ENCODE assay signal across 1 cellular context in the genomic region with DNA sequence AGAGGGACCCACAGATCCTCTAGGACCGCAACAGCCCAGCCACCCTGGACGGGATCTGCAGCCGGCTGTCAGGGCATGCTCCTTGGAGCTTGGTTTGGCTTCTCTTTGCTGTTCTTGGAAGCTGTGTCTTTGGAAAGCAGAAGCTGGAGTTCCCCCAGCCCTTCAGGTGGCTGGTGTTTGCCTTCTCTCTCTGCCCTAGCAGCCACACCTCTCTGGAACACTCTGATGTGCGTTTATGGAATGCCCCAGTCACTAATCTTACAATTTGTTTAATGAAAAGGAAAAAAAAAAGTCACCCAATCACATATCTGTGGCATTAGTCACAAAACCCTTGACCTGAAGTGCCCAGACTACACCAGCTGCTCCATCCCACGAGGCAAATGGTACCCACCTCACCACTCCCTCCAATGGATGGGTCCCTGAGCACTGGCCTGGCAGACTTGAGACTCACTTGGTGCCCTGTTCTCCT.
TF ChIP-seq lines count a peak whose summit lies in the region.

No MANE protein-coding gene starts in this region.

TF ChIP-seq in K562, 482 proteins besides CTCF, POLR2A, EP300 and RAD21 (continued from another document):
- TF ChIP-seq, protein P1, sequence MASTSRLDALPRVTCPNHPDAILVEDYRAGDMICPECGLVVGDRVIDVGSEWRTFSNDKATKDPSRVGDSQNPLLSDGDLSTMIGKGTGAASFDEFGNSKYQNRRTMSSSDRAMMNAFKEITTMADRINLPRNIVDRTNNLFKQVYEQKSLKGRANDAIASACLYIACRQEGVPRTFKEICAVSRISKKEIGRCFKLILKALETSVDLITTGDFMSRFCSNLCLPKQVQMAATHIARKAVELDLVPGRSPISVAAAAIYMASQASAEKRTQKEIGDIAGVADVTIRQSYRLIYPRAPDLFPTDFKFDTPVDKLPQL (IDR thresholded peaks at IDR 0.05; ENCODE audit: extremely low read depth, insufficient read length) = no peak
- TF ChIP-seq, protein P2, sequence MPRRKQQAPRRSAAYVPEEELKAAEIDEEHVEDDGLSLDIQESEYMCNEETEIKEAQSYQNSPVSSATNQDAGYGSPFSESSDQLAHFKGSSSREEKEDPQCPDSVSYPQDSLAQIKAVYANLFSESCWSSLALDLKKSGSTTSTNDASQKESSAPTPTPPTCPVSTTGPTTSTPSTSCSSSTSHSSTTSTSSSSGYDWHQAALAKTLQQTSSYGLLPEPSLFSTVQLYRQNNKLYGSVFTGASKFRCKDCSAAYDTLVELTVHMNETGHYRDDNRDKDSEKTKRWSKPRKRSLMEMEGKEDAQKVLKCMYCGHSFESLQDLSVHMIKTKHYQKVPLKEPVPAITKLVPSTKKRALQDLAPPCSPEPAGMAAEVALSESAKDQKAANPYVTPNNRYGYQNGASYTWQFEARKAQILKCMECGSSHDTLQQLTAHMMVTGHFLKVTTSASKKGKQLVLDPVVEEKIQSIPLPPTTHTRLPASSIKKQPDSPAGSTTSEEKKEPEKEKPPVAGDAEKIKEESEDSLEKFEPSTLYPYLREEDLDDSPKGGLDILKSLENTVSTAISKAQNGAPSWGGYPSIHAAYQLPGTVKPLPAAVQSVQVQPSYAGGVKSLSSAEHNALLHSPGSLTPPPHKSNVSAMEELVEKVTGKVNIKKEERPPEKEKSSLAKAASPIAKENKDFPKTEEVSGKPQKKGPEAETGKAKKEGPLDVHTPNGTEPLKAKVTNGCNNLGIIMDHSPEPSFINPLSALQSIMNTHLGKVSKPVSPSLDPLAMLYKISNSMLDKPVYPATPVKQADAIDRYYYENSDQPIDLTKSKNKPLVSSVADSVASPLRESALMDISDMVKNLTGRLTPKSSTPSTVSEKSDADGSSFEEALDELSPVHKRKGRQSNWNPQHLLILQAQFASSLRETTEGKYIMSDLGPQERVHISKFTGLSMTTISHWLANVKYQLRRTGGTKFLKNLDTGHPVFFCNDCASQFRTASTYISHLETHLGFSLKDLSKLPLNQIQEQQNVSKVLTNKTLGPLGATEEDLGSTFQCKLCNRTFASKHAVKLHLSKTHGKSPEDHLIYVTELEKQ (CRISPR knock-in tag; IDR thresholded peaks at IDR 0.05) = no peak
- no peak for TF ChIP-seq ZZZ3 (IDR thresholded peaks at IDR 0.05)
- no peak for TF ChIP-seq BHLHE40 (IDR thresholded peaks at IDR 0.05; ENCODE audit: low read length)
- no peak for TF ChIP-seq PRMT5 (CRISPR knock-in tag; IDR thresholded peaks at IDR 0.05)
- no peak for TF ChIP-seq TBL1XR1 (IDR thresholded peaks at IDR 0.05; ENCODE audit: low read length in 2 of 2)
- TF ChIP-seq SRSF9 (IDR thresholded peaks at IDR 0.05; ENCODE audit: borderline replicate concordance, low read depth, low read length) = no peak
- TF ChIP-seq ZNF124 (CRISPR knock-in tag; IDR thresholded peaks at IDR 0.05) = no peak
- no peak for TF ChIP-seq FOXA1 (IDR thresholded peaks at IDR 0.05; ENCODE audit: borderline replicate concordance)
